In the genomic region with DNA sequence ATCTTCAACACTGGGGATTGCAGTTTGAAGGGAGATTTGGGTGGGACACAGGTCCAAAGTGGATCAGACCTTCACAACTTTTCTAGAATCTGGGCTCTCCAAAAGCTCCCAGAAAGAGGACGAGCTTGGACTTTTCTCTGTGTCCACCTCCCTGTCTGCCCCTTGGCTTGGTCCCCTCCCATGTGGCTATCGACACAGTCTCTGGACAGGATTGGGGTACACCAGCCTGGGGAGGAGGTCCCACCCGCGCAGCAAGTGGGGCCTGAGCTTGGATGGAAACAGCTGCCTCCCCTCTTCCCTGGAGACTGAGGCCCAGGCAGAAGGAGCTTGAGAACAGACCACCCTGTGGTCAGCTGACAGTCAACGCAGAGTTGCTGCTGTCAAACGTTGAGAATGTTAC, we compare ENCODE assay signal across 23 cellular contexts.
"Had no signal": no experiment of that assay in that cellular context is flagged by ENCODE, and none has a peak within 500 bp of the region (broad histone marks: within the 10 kb centered on the region; RNA-seq: fewer than 3 reads in every experiment).

No MANE protein-coding gene starts in this region.

- H3K36me3 Mint-ChIP-seq: immature natural killer cell, memory B cell, natural killer cell had no signal

- H3K27ac Mint-ChIP-seq: immature natural killer cell; memory B cell; natural killer cell; stimulated activated naive B cell treated with anti-CD40 and anti-IgM and Interleukin-4, amounts not matched to agents 10 μg/mL and 1 μg/mL and 100 μg/mL, for 72 hours; stimulated activated naive CD8-positive, alpha-beta T cell treated with anti-CD3 and anti-CD28 coated beads, Interleukin-15, Interleukin-2, amounts not matched to agents 100 ng/mL and 50 ng/mL, for 24 hours had no signal

- H3K27me3 ChIP-seq: sigmoid colon, vagina had no signal

- H3K27ac ChIP-seq: coronary artery, esophagus squamous epithelium, parathyroid adenoma, prostate gland, sigmoid colon, thoracic aorta, tibial nerve, vagina had no signal

- H3K9me3 Mint-ChIP-seq: natural killer cell had no signal

- ATAC-seq: left lobe of liver; natural killer cell; right cardiac atrium; stimulated activated naive B cell treated with anti-CD40 and anti-IgM and Interleukin-4, amounts not matched to agents 10 μg/mL and 1 μg/mL and 100 μg/mL, for 72 hours had no signal

- DNase-seq: dermis blood vessel endothelial cell; effector memory CD4-positive, alpha-beta T cell; erythroblast; esophagus squamous epithelium; foreskin melanocyte; glutamatergic neuron; hypothalamus; immature natural killer cell; islet precursor cell; natural killer cell; right cardiac atrium; sigmoid colon; stimulated activated naive B cell treated with anti-CD40 and anti-IgM and Interleukin-4, amounts not matched to agents 10 μg/mL and 1 μg/mL and 100 μg/mL, for 72 hours had no signal

- H3K27me3 Mint-ChIP-seq: memory B cell had no signal

- H3K4me1 Mint-ChIP-seq: immature natural killer cell; memory B cell; natural killer cell; stimulated activated naive B cell treated with anti-CD40 and anti-IgM and Interleukin-4, amounts not matched to agents 10 μg/mL and 1 μg/mL and 100 μg/mL, for 72 hours had no signal

- H3K36me3 ChIP-seq: esophagus squamous epithelium, prostate gland, sigmoid colon, thoracic aorta, tibial nerve, vagina had no signal

- H3K4me1 ChIP-seq: esophagus squamous epithelium, parathyroid adenoma, prostate gland, sigmoid colon, tibial nerve, vagina had no signal

- H3K9me3 ChIP-seq: prostate gland, thoracic aorta, vagina had no signal

- H3K4me3 ChIP-seq: coronary artery, esophagus squamous epithelium, lung, prostate gland, sigmoid colon, thoracic aorta, tibial nerve, vagina had no signal

- H3K4me3 Mint-ChIP-seq: immature natural killer cell; memory B cell; natural killer cell; stimulated activated naive B cell treated with anti-CD40 and anti-IgM and Interleukin-4, amounts not matched to agents 10 μg/mL and 1 μg/mL and 100 μg/mL, for 72 hours; stimulated activated naive CD8-positive, alpha-beta T cell treated with anti-CD3 and anti-CD28 coated beads, Interleukin-15, Interleukin-2, amounts not matched to agents 100 ng/mL and 50 ng/mL, for 24 hours had no signal
